9 cellular contexts compared by ENCODE assay signal in the genomic region with DNA sequence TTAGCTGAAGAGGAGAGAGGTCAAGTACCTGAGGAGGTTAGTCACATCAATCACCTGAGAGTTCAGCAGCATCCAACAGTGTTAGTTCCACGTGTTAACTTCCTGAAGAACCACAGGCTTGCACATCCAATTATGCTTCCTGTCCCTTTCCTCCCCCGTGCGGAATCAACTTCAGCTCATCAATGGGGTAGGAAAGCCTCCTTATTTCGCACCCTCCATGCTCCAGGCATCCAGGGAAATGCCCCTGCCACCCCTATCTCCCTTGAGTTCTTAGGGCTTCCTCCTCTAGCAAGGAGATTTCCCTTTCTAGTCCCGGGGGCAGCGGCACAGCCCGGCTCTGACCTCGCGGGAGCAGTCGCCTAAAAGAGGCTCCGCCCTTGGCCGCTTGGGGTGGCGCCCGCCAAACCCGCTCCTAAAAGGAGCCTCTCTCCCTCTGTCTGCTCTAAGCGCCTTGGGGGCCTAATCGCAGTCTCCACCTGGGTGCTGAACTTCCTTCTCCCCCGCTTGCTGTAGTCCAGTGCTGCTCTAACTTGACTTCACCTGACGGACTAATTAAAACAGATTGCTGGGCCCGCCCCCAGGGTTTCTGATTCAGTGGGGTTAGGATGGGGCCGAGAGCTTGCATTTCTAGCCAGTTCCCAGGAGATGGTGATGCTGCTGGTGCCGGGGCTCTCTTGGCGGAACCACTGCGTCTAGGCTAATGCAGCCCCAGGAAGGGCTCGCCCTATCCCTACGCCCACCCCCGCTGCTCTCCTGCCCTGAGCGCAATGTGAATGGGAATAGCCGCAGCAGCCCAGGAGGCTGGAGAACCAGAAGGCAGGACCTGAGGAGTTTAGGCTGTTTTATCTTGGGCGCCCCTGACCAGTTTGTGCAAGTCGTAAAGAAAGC. TPM values are rescaled to one million over a fixed set of nuclear protein-coding genes. Genes with fewer than 3 reads are reported as not detected.
DNase-seq lines count a peak whose midpoint lies in the region; ATAC-seq and TF ChIP-seq lines count a peak whose summit lies in the region.
"Had no signal": no experiment of that assay in that cellular context is flagged by ENCODE, and none has a peak within 500 bp of the region (broad histone marks: within the 10 kb centered on the region; RNA-seq: fewer than 3 reads in every experiment).

No MANE protein-coding gene starts in this region.

- H3K9me2 ChIP-seq in Karpas-422 (replicated peaks; ENCODE audit: insufficient read depth, low read length) = no peaks in the 10 kb centered on the region

- no peaks in the 10 kb centered on the region for H3K36me3 ChIP-seq in Karpas-422 (ENCODE audit: insufficient read depth, low read length)

- peak overlapping the region; percentile 76 for H3K27ac Mint-ChIP-seq in progenitor cell of endocrine pancreas

- peak; percentile 34 for TF ChIP-seq POLR2A in GM10847 (IDR thresholded peaks at IDR 0.05; ENCODE audit: extremely low read depth, insufficient read length)

- peak; percentile 90 for DNase-seq in Karpas-422
- DNase-seq in activated CD4-positive, alpha-beta T cell treated with anti-CD3 and anti-CD28 coated beads for 48 hours = peak; percentile 71
- peak; percentile 20 for DNase-seq in fibroblast of villous mesenchyme (ENCODE audit: low read depth)
- DNase-seq in progenitor cell of endocrine pancreas (ENCODE audit: low spot score, unreplicated experiment) = no peak
- DNase-seq in hypothalamus (lab: John Stamatoyannopoulos, UW) = no peak

- no peaks in the 10 kb centered on the region for H3K36me3 Mint-ChIP-seq in progenitor cell of endocrine pancreas (ENCODE audit: insufficient read depth)

- peaks cover 39% of the 10 kb centered on the region for H3K4me1 ChIP-seq in Karpas-422 (ENCODE audit: low read length)

- no peaks in the 10 kb centered on the region for H3K9me3 Mint-ChIP-seq in progenitor cell of endocrine pancreas (ENCODE audit: low read depth)

- H3K4me1 Mint-ChIP-seq in progenitor cell of endocrine pancreas (ENCODE audit: low read depth) = peaks cover 45% of the 10 kb centered on the region

- H2AFZ ChIP-seq in Karpas-422 (ENCODE audit: low read length) = peak overlapping the region; percentile 68

- H3K27ac ChIP-seq in 22Rv1 (peak overlapping the region; percentile 100), Karpas-422 (ENCODE audit: low read length) (no peak overlapping the region)

- TF ChIP-seq CTCF in 22Rv1 (IDR thresholded peaks at IDR 0.05) (peak; percentile 11; the same call in 1 of the 2 replicates), fibroblast of villous mesenchyme (IDR thresholded peaks at IDR 0.05; ENCODE audit: insufficient read depth, low read depth, low read length) (no peak), progenitor cell of endocrine pancreas (IDR thresholded peaks at IDR 0.05; ENCODE audit: unreplicated experiment) (no peak)

- no peak for ATAC-seq in GM21367 (IDR thresholded peaks at IDR 0.05; ENCODE audit: unreplicated experiment)

- H3K9me3 ChIP-seq in Karpas-422 (ENCODE audit: low read length) = no peaks in the 10 kb centered on the region

- H3K79me2 ChIP-seq in Karpas-422 (ENCODE audit: low read length) = peaks cover 9% of the 10 kb centered on the region

- peak overlapping the region; percentile 91 for H3K4me2 ChIP-seq in Karpas-422 (ENCODE audit: low read depth, low read length, poor library complexity, severe bottlenecking)

- H3K4me3 ChIP-seq in Karpas-422 (ENCODE audit: low read length) (peak overlapping the region; percentile 68), fibroblast of villous mesenchyme (ENCODE audit: low read depth, low read length) (peak overlapping the region; percentile 47)
- H3K4me3 ChIP-seq: lung had no signal

- peaks cover 42% of the 10 kb centered on the region for H3K27me3 Mint-ChIP-seq in progenitor cell of endocrine pancreas

- H3K27me3 ChIP-seq in Karpas-422 (ENCODE audit: low read length) = no peaks in the 10 kb centered on the region; the same call in 1 of the 2 replicates

- H3K9ac ChIP-seq in Karpas-422 (ENCODE audit: low read length) = peak overlapping the region; percentile 64

- peaks cover 11% of the 10 kb centered on the region; the same call in 1 of the 2 replicates for H4K20me1 ChIP-seq in Karpas-422 (ENCODE audit: insufficient read depth, low read depth, low read length)

- H3K4me3 Mint-ChIP-seq in progenitor cell of endocrine pancreas (ENCODE audit: low read depth) = peak overlapping the region; percentile 63

RNA-seq across cellular contexts. Expression of a gene that starts 3.4 kb away (rescaled TPM):
- 11.6 and 13.6 TPM in 2 replicates for total RNA-seq in Karpas-422 (2014; rRNA removed; shearing (Covaris generic); ENCODE audit: low replicate concordance)
- total RNA-seq in fibroblast of villous mesenchyme = 5.6 and 7.7 TPM in 2 replicates
- total RNA-seq in progenitor cell of endocrine pancreas = 38.2 and 40.7 TPM in 2 replicates

RNA-seq across cellular contexts. Expression of a gene that starts 54.6 kb away (rescaled TPM):
- 88.0 and 130 TPM in 2 replicates for total RNA-seq in Karpas-422 (2014; rRNA removed; shearing (Covaris generic); ENCODE audit: low replicate concordance)
- total RNA-seq in fibroblast of villous mesenchyme (73.8 and 81.2 TPM in 2 replicates), progenitor cell of endocrine pancreas (63.8 and 66.9 TPM in 2 replicates)

Comparison
In these comparisons a context has a peak if more than half of its experiments do, and no peak if none do; other contexts are left out.
1. DNase-seq: peak in Karpas-422 (single experiment), activated CD4-positive, alpha-beta T cell treated with anti-CD3 and anti-CD28 coated beads for 48 hours (single experiment) and fibroblast of villous mesenchyme (single experiment); none in progenitor cell of endocrine pancreas (single experiment) and hypothalamus (0 of 51).